ENCODE assay signal across 8 cellular contexts in genomic region chr3:122562923-122563716, GRCh38. TPM values are rescaled to one million over a fixed set of nuclear protein-coding genes. Genes with fewer than 3 reads are reported as not detected.
DNase-seq lines count a peak whose midpoint lies in the region; ATAC-seq and TF ChIP-seq lines count a peak whose summit lies in the region.

No MANE protein-coding gene starts in this region.

- peaks cover 56% of the 10 kb centered on the region for H3K4me1 ChIP-seq in left ventricle myocardium inferior

- TF ChIP-seq CTCF in left ventricle myocardium inferior (IDR thresholded peaks at IDR 0.05; ENCODE audit: borderline replicate concordance) (no peak), brain microvascular endothelial cell (IDR thresholded peaks at IDR 0.05; ENCODE audit: low read depth, low read length, missing control alignments) (no peak), mesothelial cell of epicardium (IDR thresholded peaks at IDR 0.05; ENCODE audit: unreplicated experiment) (no peak)

- H3K36me3 Mint-ChIP-seq in mesothelial cell of epicardium, result peaks cover 17% of the 10 kb centered on the region

- H3K4me3 ChIP-seq in left ventricle myocardium inferior, result peak overlapping the region; percentile 86
- peak overlapping the region; percentile 85 for H3K4me3 ChIP-seq in brain microvascular endothelial cell (ENCODE audit: low read depth, low read length)

- peak overlapping the region; percentile 96 for H3K27ac Mint-ChIP-seq in mesothelial cell of epicardium

- H3K9me3 Mint-ChIP-seq in mesothelial cell of epicardium, result no peaks in the 10 kb centered on the region

- H3K27me3 Mint-ChIP-seq in mesothelial cell of epicardium (ENCODE audit: low read depth), result no peaks in the 10 kb centered on the region

- no peak for ATAC-seq in left cardiac atrium

- DNase-seq in left ventricle myocardium inferior (no peak), left cardiac atrium (no peak), brain microvascular endothelial cell (no peak), mesothelial cell of epicardium (ENCODE audit: low spot score in 2 of 2, unreplicated experiment in 2 of 2) (no peak), NCI-H226 (no peak), NCI-H446 (lab: John Stamatoyannopoulos, UW) (no peak), NCI-H1092 (lab: John Stamatoyannopoulos, UW) (no peak)
- no peak for DNase-seq in activated CD8-positive, alpha-beta memory T cell treated with anti-CD3 and anti-CD28 coated beads, Interleukin-2, amount 50 U/mL, for 4 hours

- no peaks in the 10 kb centered on the region for H3K9me3 ChIP-seq in left ventricle myocardium inferior (replicated peaks)

- H3K4me1 Mint-ChIP-seq in mesothelial cell of epicardium, result peaks cover 22% of the 10 kb centered on the region

- intact Hi-C loops in left ventricle myocardium inferior (cut with micrococcal nuclease), result loop anchor here (5.0 kb wide), 1 partner anchor 114 kb away; no protein-coding TSS in a partner anchor
- intact Hi-C loops in left cardiac atrium (cut with DNase I), result loop anchor here in 1 of 2 donors (5.0 kb wide), 1 partner anchor 114 kb away; no protein-coding TSS in a partner anchor

- H3K27ac ChIP-seq in left ventricle myocardium inferior (replicated peaks) (peak overlapping the region; percentile 95), brain microvascular endothelial cell (no peak overlapping the region)

- no peaks in the 10 kb centered on the region for H3K27me3 ChIP-seq in left ventricle myocardium inferior (ENCODE audit: low read depth)
- H3K27me3 ChIP-seq in brain microvascular endothelial cell (replicated peaks), result no peaks in the 10 kb centered on the region

- H3K4me3 Mint-ChIP-seq in mesothelial cell of epicardium, result peak overlapping the region; percentile 72

- H3K36me3 ChIP-seq in left ventricle myocardium inferior (peaks cover 39% of the 10 kb centered on the region), brain microvascular endothelial cell (replicated peaks) (peaks cover 14% of the 10 kb centered on the region)

- in situ Hi-C loops in brain microvascular endothelial cell (cut with HindIII; ENCODE audit: low pct_ligation_motif_present, low sequenced_read_pairs), result no loop called here

RNA-seq across cellular contexts. Expression of gene PARP9, which starts 1.0 kb away (rescaled TPM):
- 12.6 TPM for total RNA-seq in left ventricle myocardium inferior
- total RNA-seq in left cardiac atrium, result 10 to 100 TPM; 16.8 to 27.0 TPM
- total RNA-seq in mesothelial cell of epicardium, result 27.3 to 32.5 TPM (median 30.0 TPM) in 3 replicates

RNA-seq across cellular contexts. Expression of gene DTX3L, which starts 1.0 kb away (rescaled TPM):
- total RNA-seq in left ventricle myocardium inferior (13.6 TPM), left cardiac atrium (10 to 100 TPM; 13.6 to 25.0 TPM), mesothelial cell of epicardium (28.1 to 32.5 TPM (median 30.3 TPM) in 3 replicates)

RNA-seq across cellular contexts. Expression of gene PARP15, which starts 14.3 kb away (rescaled TPM):
- total RNA-seq in left ventricle myocardium inferior (0.80 TPM), left cardiac atrium (1 to 10 TPM; 1.5 to 1.6 TPM), mesothelial cell of epicardium (0.20 to 0.27 TPM (median 0.22 TPM) in 3 replicates)

RNA-seq across cellular contexts. Expression of gene KPNA1, which starts 48.4 kb away (rescaled TPM):
- total RNA-seq in left ventricle myocardium inferior (64.9 TPM), left cardiac atrium (10 to 100 TPM; 44.3 to 63.4 TPM), mesothelial cell of epicardium (63.4 to 66.3 TPM (median 65.6 TPM) in 3 replicates)
